Comparison of ENCODE assay signal across 1 cellular context in the genomic region with DNA sequence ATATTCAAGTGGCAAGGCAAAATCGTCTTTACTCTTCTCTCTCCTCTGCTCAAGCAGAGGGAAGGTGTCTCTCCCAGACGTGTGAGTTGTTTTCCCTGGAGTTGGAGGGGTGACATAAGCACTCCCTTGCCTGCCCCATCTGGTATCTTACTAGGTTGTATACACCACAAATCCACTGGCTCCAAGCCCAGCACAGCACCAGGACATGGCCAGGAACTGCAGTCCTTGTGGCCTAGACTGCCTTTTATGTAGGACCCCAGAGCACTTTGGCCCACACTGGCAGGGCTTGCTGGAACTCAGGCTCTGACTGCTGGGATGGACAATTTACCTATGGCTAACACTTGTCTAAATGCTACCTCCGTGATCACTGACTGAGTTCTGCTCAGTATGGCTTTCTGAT.
TF ChIP-seq lines count a peak whose summit lies in the region.

No MANE protein-coding gene starts in this region.

TF ChIP-seq in K562, 482 proteins besides CTCF, POLR2A, EP300 and RAD21:
- TF ChIP-seq HDAC3 (IDR thresholded peaks at IDR 0.05; ENCODE audit: borderline replicate concordance, partially characterized antibody) (no peak), TBP (optimal IDR thresholded peaks at IDR 0.05; ENCODE audit: low read depth, low read length) (no peak)
